ENCODE assay signal across 8 cellular contexts in genomic region chr22:20015971-20016733, GRCh38. TPM values are rescaled to one million over a fixed set of nuclear protein-coding genes. Genes with fewer than 3 reads are reported as not detected.
DNase-seq lines count a peak whose midpoint lies in the region; ATAC-seq and TF ChIP-seq lines count a peak whose summit lies in the region.

No MANE protein-coding gene starts in this region.

- ATAC-seq in HG02588 (IDR thresholded peaks at IDR 0.05; ENCODE audit: unreplicated experiment) (peak; percentile 8), GM18519 (IDR thresholded peaks at IDR 0.05; ENCODE audit: low FRiP score, unreplicated experiment) (no peak)

- CTCF ChIA-PET in AG04449 (lab: Yijun Ruan, JAX) = interaction anchor here (0.8 to 6.9 kb wide), 9 partner anchors 8 to 286 kb away, joined by 3 to 172 read pairs (median 5); no protein-coding TSS in a partner anchor

- WGBS in prostate gland = 4% methylated on average over 64 of the region's 101 CpGs

- peak overlapping the region in 1 of 2 donors; percentile 30 for H3K27ac ChIP-seq in prostate gland

- no peak for TF ChIP-seq POLR2A in prostate gland (IDR thresholded peaks at IDR 0.05)

- H3K27me3 ChIP-seq in prostate gland (replicated peaks; ENCODE audit: insufficient read depth) = no peaks in the 10 kb centered on the region

- intact Hi-C loops in prostate gland (cut with DNase I) = no loop called here

- H3K36me3 ChIP-seq in prostate gland = no peaks in the 10 kb centered on the region

- H3K4me3 ChIP-seq in AG04449 (ENCODE audit: low read depth, low read length) (peak overlapping the region; percentile 59), prostate gland (peak overlapping the region; percentile 58 to 83)

- no peak for DNase-seq in AG04449 (ENCODE audit: low read depth, low spot score)
- peak; percentile 24 for DNase-seq in activated CD4-positive, alpha-beta T cell treated with anti-CD3 and anti-CD28 coated beads for 48 hours
- DNase-seq in glomerular visceral epithelial cell (ENCODE audit: extremely low spot score) = peak; percentile 16
- DNase-seq in prostate gland (ENCODE audit: low spot score) = no peak
- no peak for DNase-seq in NCI-H1048 (lab: John Stamatoyannopoulos, UW)
- DNase-seq in H4 (ENCODE audit: low spot score) = no peak

- TF ChIP-seq CTCF in AG04449 (IDR thresholded peaks at IDR 0.05; ENCODE audit: insufficient read depth, low read length, missing control alignments) (no peak), prostate gland (IDR thresholded peaks at IDR 0.05) (no peak)

- H3K9me3 ChIP-seq in prostate gland = no peaks in the 10 kb centered on the region

- no peaks in the 10 kb centered on the region for H3K4me1 ChIP-seq in prostate gland (replicated peaks)

- POLR2A ChIA-PET in AG04449 (lab: Yijun Ruan, JAX) = no interaction called here

RNA-seq across cellular contexts. Expression of gene ARVCF, which starts 0.5 kb away (rescaled TPM):
- 10 to 100 TPM; 39.6 to 65.9 TPM for total RNA-seq in prostate gland
- total RNA-seq in H4 (2014; rRNA removed; shearing (Covaris generic)) = 0.58 and 1.8 TPM in 2 replicates

RNA-seq across cellular contexts. Expression of gene TANGO2, which starts 4.8 kb away (rescaled TPM):
- 10 to 100 TPM; 34.3 to 40.1 TPM for total RNA-seq in prostate gland
- 20.6 and 29.3 TPM in 2 replicates for total RNA-seq in H4 (2014; rRNA removed; shearing (Covaris generic))

Comparison
In these comparisons a context has a peak if more than half of its experiments do, and no peak if none do; other contexts are left out.
1. DNase-seq: peak in activated CD4-positive, alpha-beta T cell treated with anti-CD3 and anti-CD28 coated beads for 48 hours (single experiment) and glomerular visceral epithelial cell (single experiment); none in AG04449 (single experiment), prostate gland (single experiment), NCI-H1048 (single experiment) and H4 (single experiment).
2. RNA of gene ARVCF, which starts 0.5 kb away (total RNA-seq): 39.6 to 65.9 TPM in prostate gland; 0.58 to 1.8 TPM in H4; every median in the first group is over 10 times any median in the second.